ENCODE assay signal across 22 cellular contexts in genomic region chr12:81255456-81255855, GRCh38.
DNase-seq lines count a peak whose midpoint lies in the region; TF ChIP-seq lines count a peak whose summit lies in the region.
"Had no signal": no experiment of that assay in that cellular context is flagged by ENCODE, and none has a peak within 500 bp of the region (broad histone marks: within the 10 kb centered on the region; RNA-seq: fewer than 3 reads in every experiment).

No MANE protein-coding gene starts in this region.

- peak overlapping the region; percentile 92 for H3K27ac Mint-ChIP-seq in nephron progenitor cell
- H3K27ac Mint-ChIP-seq: CD4-positive, CD25-positive, alpha-beta regulatory T cell had no signal

- H3K36me3 Mint-ChIP-seq in nephron progenitor cell (ENCODE audit: low read depth), result peaks cover 34% of the 10 kb centered on the region
- H3K36me3 Mint-ChIP-seq: CD4-positive, CD25-positive, alpha-beta regulatory T cell had no signal

- no peak overlapping the region for H3K4me3 Mint-ChIP-seq in nephron progenitor cell
- H3K4me3 Mint-ChIP-seq: CD4-positive, CD25-positive, alpha-beta regulatory T cell had no signal

- H3K27me3 ChIP-seq in HUES64 (ENCODE audit: insufficient read depth, low read length) (no peaks in the 10 kb centered on the region), thyroid gland (no peaks in the 10 kb centered on the region)

- 90% methylated on average over 7 of the region's 7 CpGs for WGBS in HUES64
- WGBS in thyroid gland, 2 donors, result 43 to 59% methylated on average over 7 of the region's 7 CpGs

- H3K4me3 ChIP-seq in HUES64 (ENCODE audit: low read length) (no peak overlapping the region), thyroid gland (replicated peaks in 1 of 3) (no peak overlapping the region)
- H3K4me3 ChIP-seq: A549, GM23248 had no signal

- no peaks in the 10 kb centered on the region for H3K9me3 Mint-ChIP-seq in nephron progenitor cell

- intact Hi-C loops in thyroid gland (cut with DNase I), result no loop called here

- H3K36me3 ChIP-seq in HUES64 (ENCODE audit: insufficient read depth, low read length) (no peaks in the 10 kb centered on the region; the same call in 1 of the 2 replicates), thyroid gland (no peaks in the 10 kb centered on the region)
- H3K36me3 ChIP-seq: BE2C had no signal

- H3K4me1 Mint-ChIP-seq in nephron progenitor cell, result peaks cover 33% of the 10 kb centered on the region
- H3K4me1 Mint-ChIP-seq: CD4-positive, CD25-positive, alpha-beta regulatory T cell had no signal

- H3K27ac ChIP-seq in HUES64 (ENCODE audit: low read depth, low read length), result no peak overlapping the region
- no peak overlapping the region for H3K27ac ChIP-seq in thyroid gland
- H3K27ac ChIP-seq in caudate nucleus (ENCODE audit: low read depth, low read length), result no peak overlapping the region
- H3K27ac ChIP-seq: A549, GM23248, HL-60 had no signal

- peak overlapping the region; percentile 28; the same call in 1 of the 2 replicates for H3K9ac ChIP-seq in HUES64 (ENCODE audit: low read depth, low read length)
- H3K9ac ChIP-seq: GM23248 had no signal

- TF ChIP-seq POLR2A in thyroid gland (IDR thresholded peaks at IDR 0.05), result no peak

- in situ Hi-C loops in SK-MEL-5 (cut with HindIII; ENCODE audit: low pct_unique_long_range_greater_than_20kb, low sequenced_read_pairs), result no loop called here

- TF ChIP-seq CTCF in nephron progenitor cell (IDR thresholded peaks at IDR 0.05) (no peak), thyroid gland (IDR thresholded peaks at IDR 0.05) (no peak)

- H3K4me1 ChIP-seq in HUES64 (ENCODE audit: insufficient read depth, low read length) (peaks cover 22% of the 10 kb centered on the region), thyroid gland (no peaks in the 10 kb centered on the region)
- H3K4me1 ChIP-seq: A549, BE2C had no signal

- H3K9me3 ChIP-seq in HUES64 (ENCODE audit: insufficient read depth, low read depth, low read length) (no peaks in the 10 kb centered on the region), thyroid gland (no peaks in the 10 kb centered on the region)
- H3K9me3 ChIP-seq: A549, BE2C had no signal

- DNase-seq in SK-MEL-5 (ENCODE audit: low read depth, low spot score) (peak; percentile 7), nephron progenitor cell (no peak), thyroid gland (peak; percentile 56 to 71), dermis blood vessel endothelial cell (no peak), caudate nucleus (lab: John Stamatoyannopoulos, UW) (no peak), superior temporal gyrus (ENCODE audit: extremely low spot score) (no peak)
- DNase-seq: BE2C; CD4-positive, CD25-positive, alpha-beta regulatory T cell; DMS79 treated with DMSO at 0.1 percent for 48 hours; GM23248; HCEC 1CT; KBM-7; NCI-H1092 treated with DMSO at 0.1 percent for 48 hours; NCI-H1436 treated with DMSO at 0.1 percent for 48 hours; NCI-H1930; NCI-H2171; NCI-H345; NCI-H526; SHP77 had no signal

- H3K27me3 Mint-ChIP-seq in nephron progenitor cell (ENCODE audit: low read depth, poor library complexity), result no peaks in the 10 kb centered on the region
- H3K27me3 Mint-ChIP-seq: CD4-positive, CD25-positive, alpha-beta regulatory T cell had no signal

Comparison
In these comparisons a context has a peak if more than half of its experiments do, and no peak if none do; other contexts are left out.
1. DNase-seq: peak in SK-MEL-5 (single experiment) and thyroid gland (2 of 2); none in nephron progenitor cell (single experiment), dermis blood vessel endothelial cell (single experiment), caudate nucleus (0 of 61) and superior temporal gyrus (single experiment).